Comparison of ENCODE assay signal across 20 cellular contexts in genomic region chr14:92884410-92884809, GRCh38. TPM values are rescaled to one million over a fixed set of nuclear protein-coding genes. Genes with fewer than 3 reads are reported as not detected.
"Had no signal": no experiment of that assay in that cellular context is flagged by ENCODE, and none has a peak within 500 bp of the region (broad histone marks: within the 10 kb centered on the region; RNA-seq: fewer than 3 reads in every experiment).

No MANE protein-coding gene starts in this region.

- DNase-seq: KBM-7, MV-4-11, NCI-H1048, NCI-H1105, NCI-H1436 treated with DMSO at 0.1 percent for 48 hours, NCI-H1694, NCI-H187 treated with DMSO at 0.1 percent for 48 hours, NCI-H2029 treated with DMSO at 0.1 percent for 48 hours, NCI-H2171 treated with DMSO at 0.1 percent for 48 hours, NCI-H345, NCI-H446 treated with DMSO at 0.1 percent for 48 hours, NCI-H510A treated with DMSO at 0.1 percent for 48 hours, NCI-H526, NCI-H82, Right ventricle myocardium superior, RPMI8226, SIG-M5 had no signal

RNA-seq across cellular contexts. Expression of gene CHGA, which starts 38.5 kb away (rescaled TPM):
- total RNA-seq: HT-29, LHCN-M2, Right ventricle myocardium superior, SJSA1 had no signal
